In genomic region chr12:106303202-106303820, GRCh38 we compare ENCODE assay signal across 8 cellular contexts. TPM values are rescaled to one million over a fixed set of nuclear protein-coding genes. Genes with fewer than 3 reads are reported as not detected.
DNase-seq lines count a peak whose midpoint lies in the region; ATAC-seq, FAIRE-seq and TF ChIP-seq lines count a peak whose summit lies in the region.

No MANE protein-coding gene starts in this region.

- no peaks in the 10 kb centered on the region for H3K27me3 ChIP-seq in HCT116 (ENCODE audit: insufficient read depth, low read length)
- H3K27me3 ChIP-seq in HepG2 (ENCODE audit: control insufficient read depth in 1 of 2, insufficient read depth in 2 of 2, low read length in 2 of 2) = no peaks in the 10 kb centered on the region

- in situ Hi-C loops in HepG2 (cut with HindIII; ENCODE audit: extremely low pct_ligation_motif_present, low pct_unique_long_range_greater_than_20kb) = no loop called here

- H3K27ac Mint-ChIP-seq in Calu3 (ENCODE audit: unreplicated experiment) = peak overlapping the region; percentile 99
- peak overlapping the region; percentile 99 for H3K27ac Mint-ChIP-seq in dendritic cell treated with granulocyte-macrophage colony-stimulating factor and Interleukin-4, amounts not matched to agents 40 ng/mL and 50 ng/mL, for 4 days

- TF ChIP-seq RAD21 in HCT116 (IDR thresholded peaks at IDR 0.05; ENCODE audit: low read depth) (no peak), HepG2 (CRISPR knock-in tag; IDR thresholded peaks at IDR 0.05) (no peak)

- CTCF ChIA-PET in Calu3 (lab: Charles Lee) (interaction anchor here (0.7 to 1.8 kb wide), 2 partner anchors 8 to 76 kb away, joined by 3 to 5 read pairs; no protein-coding TSS in a partner anchor), HCT116 (lab: Charles Lee) (no interaction called here), HepG2 (lab: Yijun Ruan, JAX; ENCODE audit: low intra/inter-chr PET ratio, low total read pairs) (no interaction called here)

- WGBS in HepG2 (ENCODE audit: low lambda C conversion rate) = 13% methylated on average over 16 of the region's 28 CpGs

- TF ChIP-seq CTCF in Calu3 (IDR thresholded peaks at IDR 0.05; ENCODE audit: unreplicated experiment) (no peak), HCT116 (IDR thresholded peaks at IDR 0.05 in 2 of 3, conservative IDR thresholded peaks at IDR 0.05 in 1 of 3; ENCODE audit: borderline replicate concordance in 1 of 3, insufficient read depth in 1 of 3, low read depth in 2 of 3, low read length in 2 of 3) (peak in 1 of 3 experiments; percentile 22; a peak in 2 of 6 replicates), HepG2 (CRISPR knock-in tag; IDR thresholded peaks at IDR 0.05) (no peak; the same call in 1 of the 2 replicates)

- peak; percentile 49 for ATAC-seq in HCT116
- ATAC-seq in HepG2 = peak; percentile 77
- ATAC-seq in HG03457 (IDR thresholded peaks at IDR 0.05; ENCODE audit: unreplicated experiment) = no peak

- peak overlapping the region; percentile 75 to 83 for H3K4me3 ChIP-seq in HCT116 (replicated peaks in 1 of 2; ENCODE audit: low read depth in 1 of 2, low read length in 2 of 2)
- peak overlapping the region; percentile 71 to 96 (median 93) for H3K4me3 ChIP-seq in HepG2 (replicated peaks in 1 of 3; ENCODE audit: insufficient read depth in 1 of 3, low read depth in 2 of 3, low read length in 3 of 3)

- POLR2A ChIA-PET in HCT116 (lab: Charles Lee) (no interaction called here), HepG2 (lab: Yijun Ruan, JAX) (interaction anchor here (1.0 to 3.5 kb wide), 3 partner anchors 14 to 55 kb away, joined by 4 to 26 read pairs (median 5); partner anchors contain the start of gene POLR3B)

- peaks cover 64% of the 10 kb centered on the region for H3K4me1 Mint-ChIP-seq in Calu3 (ENCODE audit: low read depth, unreplicated experiment)
- peaks cover 43% of the 10 kb centered on the region for H3K4me1 Mint-ChIP-seq in dendritic cell treated with granulocyte-macrophage colony-stimulating factor and Interleukin-4, amounts not matched to agents 40 ng/mL and 50 ng/mL, for 4 days (ENCODE audit: low read depth)

- DNase-seq in Calu3 (peak; percentile 82), HCT116 (ENCODE audit: low read depth, low spot score) (no peak), NCI-H345 treated with DMSO at 0.1 percent for 48 hours (lab: John Stamatoyannopoulos, UW; ENCODE audit: unreplicated experiment) (peak; percentile 62), HepG2 (ENCODE audit: low spot score) (peak; percentile 62)
- DNase-seq in activated CD4-positive, alpha-beta T cell treated with anti-CD3 and anti-CD28 coated beads, Interleukin-2, amount 50 U/mL, for 4 hours = peak; percentile 70 to 72
- peak; percentile 59 to 65 for DNase-seq in stimulated activated CD4-positive, alpha-beta T cell treated with anti-CD3 and anti-CD28 coated beads, Interleukin-2, amount 100 ng/mL, for 48 hours

- H3K36me3 Mint-ChIP-seq in Calu3 (ENCODE audit: insufficient read depth, unreplicated experiment) = peaks cover 40% of the 10 kb centered on the region
- peaks cover 11% of the 10 kb centered on the region for H3K36me3 Mint-ChIP-seq in dendritic cell treated with granulocyte-macrophage colony-stimulating factor and Interleukin-4, amounts not matched to agents 40 ng/mL and 50 ng/mL, for 4 days (ENCODE audit: low read depth)

- H3K79me2 ChIP-seq in HCT116 (ENCODE audit: insufficient read depth, low read length) (no peaks in the 10 kb centered on the region), HepG2 (ENCODE audit: insufficient read depth, low read length) (peaks cover 2% of the 10 kb centered on the region)

- BruUV-seq in Calu3 (replicated peaks; lab: Mats Ljungman, UMichigan) (no TSS peak), HCT116 (replicated peaks; lab: Mats Ljungman, UMichigan) (no TSS peak), HepG2 (replicated peaks; lab: Mats Ljungman, UMichigan) (no TSS peak)

- H3K4me2 ChIP-seq in HCT116 (ENCODE audit: low read length) (peak overlapping the region; percentile 100), HepG2 (ENCODE audit: low read depth, low read length) (peak overlapping the region; percentile 86)

- H3K27ac ChIP-seq in HCT116 (ENCODE audit: low read depth, low read length) (peak overlapping the region; percentile 61; the same call in 1 of the 2 replicates), HepG2 (ENCODE audit: extremely low read length, insufficient read depth, low read length) (peak overlapping the region; percentile 93)

- H3K27me3 Mint-ChIP-seq in Calu3 (ENCODE audit: unreplicated experiment) = no peaks in the 10 kb centered on the region
- H3K27me3 Mint-ChIP-seq in dendritic cell treated with granulocyte-macrophage colony-stimulating factor and Interleukin-4, amounts not matched to agents 40 ng/mL and 50 ng/mL, for 4 days = no peaks in the 10 kb centered on the region

- no peaks in the 10 kb centered on the region for H3K36me3 ChIP-seq in HCT116 (ENCODE audit: control insufficient read depth in 1 of 2, insufficient read depth in 2 of 2, low read length in 2 of 2)
- no peaks in the 10 kb centered on the region for H3K36me3 ChIP-seq in HepG2 (replicated peaks in 1 of 2; ENCODE audit: control insufficient read depth in 1 of 2, insufficient read depth in 2 of 2, low read length in 2 of 2)

- H3K9me3 ChIP-seq in HCT116 (ENCODE audit: control insufficient read depth in 1 of 2, insufficient read depth in 1 of 2, low read depth in 1 of 2, low read length in 2 of 2) (no peaks in the 10 kb centered on the region), HepG2 (ENCODE audit: low read length) (no peaks in the 10 kb centered on the region)

- RAD21 ChIA-PET in HCT116 (lab: Charles Lee; ENCODE audit: low non-redundant PET in 1 of 2, low total read pairs in 2 of 2, uncharacterized antibody in 2 of 2, unreplicated experiment in 2 of 2) = no interaction called here

- H2AFZ ChIP-seq in HCT116 (ENCODE audit: low read depth, low read length, poor library complexity, severe bottlenecking) (peak overlapping the region; percentile 93), HepG2 (ENCODE audit: low read length) (no peak overlapping the region)

- no peak for TF ChIP-seq POLR2A in HCT116 (IDR thresholded peaks at IDR 0.05; ENCODE audit: borderline replicate concordance, extremely low read depth, insufficient read depth, insufficient read length)
- TF ChIP-seq POLR2A in HepG2 (IDR thresholded peaks at IDR 0.05; ENCODE audit: insufficient read depth in 1 of 2, low read depth in 2 of 2, low read length in 2 of 2) = peak in 1 of 2 experiments; percentile 49; a peak in 2 of 4 replicates

- H4K20me1 ChIP-seq in HCT116 (ENCODE audit: insufficient read depth) = no peaks in the 10 kb centered on the region
- no peaks in the 10 kb centered on the region for H4K20me1 ChIP-seq in HepG2 (ENCODE audit: insufficient read depth, low read length)

- H3K9me3 Mint-ChIP-seq in Calu3 (ENCODE audit: low read depth, unreplicated experiment) = no peaks in the 10 kb centered on the region
- H3K9me3 Mint-ChIP-seq in dendritic cell treated with granulocyte-macrophage colony-stimulating factor and Interleukin-4, amounts not matched to agents 40 ng/mL and 50 ng/mL, for 4 days = no peaks in the 10 kb centered on the region

- peaks cover 6 to 19% of the 10 kb centered on the region in 2 experiments for H3K4me1 ChIP-seq in HCT116 (ENCODE audit: control insufficient read depth in 1 of 2, insufficient read depth in 2 of 2, low read length in 2 of 2)
- H3K4me1 ChIP-seq in HepG2 (ENCODE audit: insufficient read depth, low read length) = peaks cover 74% of the 10 kb centered on the region

- TF ChIP-seq EP300 in HepG2 (IDR thresholded peaks at IDR 0.05; ENCODE audit: low read depth in 2 of 2, low read length in 2 of 2) (peak in 1 of 2 experiments; percentile 53; a peak in 3 of 4 replicates), HepG2 (CRISPR knock-in tag; IDR thresholded peaks at IDR 0.05; ENCODE audit: borderline replicate concordance) (no peak)

- H3K9ac ChIP-seq in HCT116 (ENCODE audit: low read length) = peak overlapping the region; percentile 67
- H3K9ac ChIP-seq in HepG2 (ENCODE audit: insufficient read depth, low read depth, low read length) = peak overlapping the region; percentile 94

- FAIRE-seq in HepG2 (lab: Jason Lieb, UNC) = no peak

- H3K4me3 Mint-ChIP-seq in Calu3 (ENCODE audit: low read depth, unreplicated experiment) = peak overlapping the region; percentile 85
- peak overlapping the region; percentile 95 for H3K4me3 Mint-ChIP-seq in dendritic cell treated with granulocyte-macrophage colony-stimulating factor and Interleukin-4, amounts not matched to agents 40 ng/mL and 50 ng/mL, for 4 days

- intact Hi-C loops in Calu3 (cut with micrococcal nuclease; ENCODE audit: unreplicated experiment) = loop anchor here (5.0 kb wide), 1 partner anchor 76 kb away; no protein-coding TSS in a partner anchor
- intact Hi-C loops in HCT116 (cut with micrococcal nuclease) = loop anchor here (5.0 kb wide), 1 partner anchor 56 kb away; the partner anchor contains the start of gene CKAP4
- intact Hi-C loops in dendritic cell treated with granulocyte-macrophage colony-stimulating factor and Interleukin-4, amounts not matched to agents 40 ng/mL and 50 ng/mL, for 4 days (cut with micrococcal nuclease) = loop anchor here (2.0 kb wide), 1 partner anchor 53 kb away; the partner anchor contains the start of gene POLR3B
- intact Hi-C loops in HepG2 (cut with micrococcal nuclease; ENCODE audit: unreplicated experiment) = no loop called here

- H3K9me2 ChIP-seq in HCT116 (ENCODE audit: insufficient read depth) = no peaks in the 10 kb centered on the region

RNA-seq across cellular contexts. Expression of gene TCP11L2, which starts 0.8 kb away (rescaled TPM):
- total RNA-seq in Calu3 (2022) = 30.7 and 37.7 TPM in 2 replicates
- 14.4 TPM for total RNA-seq in HCT116 (2021; ENCODE audit: unreplicated experiment)
- polyA plus RNA-seq in HCT116 (2012) = 7.5 and 7.7 TPM in 2 replicates
- total RNA-seq in HepG2 (2016; rRNA removed; fragmentation: Illumina TruSeq; extraction: Trizol) = 4.6 TPM in 2 replicates
- 1.1 and 1.3 TPM in 2 replicates for total RNA-seq in HepG2 (2016; cell fraction: cytosol; rRNA removed; fragmentation: Illumina TruSeq; extraction: Trizol; ENCODE audit: low read depth)
- total RNA-seq in HepG2 (2016; cell fraction: insoluble cytoplasmic fraction; rRNA removed; fragmentation: Illumina TruSeq; extraction: Trizol) = 3.7 and 4.3 TPM in 2 replicates
- total RNA-seq in HepG2 (2016; cell fraction: membrane; rRNA removed; fragmentation: Illumina TruSeq; extraction: Trizol) = 1.4 and 2.2 TPM in 2 replicates
- total RNA-seq in HepG2 (2016; cell fraction: nucleus; rRNA removed; fragmentation: Illumina TruSeq; extraction: Trizol) = 5.1 and 5.6 TPM in 2 replicates
- polyA plus RNA-seq in HepG2 (2011; rRNA removed) = 24.1 and 29.2 TPM in 2 replicates
- polyA plus RNA-seq in HepG2 (2011; cell fraction: cytosol; rRNA removed) = 10.5 and 16.7 TPM in 2 replicates
- polyA plus RNA-seq in HepG2 (2011; cell fraction: nucleus; rRNA removed) = 21.9 and 33.5 TPM in 2 replicates
- 16.7 and 20.6 TPM in 2 replicates for polyA plus RNA-seq in HepG2 (2012)
- 0.17 and 0.33 TPM in 2 replicates for polyA plus RNA-seq in HepG2 (2016; cell fraction: cytosol; fragmentation: Illumina TruSeq; extraction: Trizol; ENCODE audit: low read depth)
- 1.5 and 1.6 TPM in 2 replicates for polyA plus RNA-seq in HepG2 (2016; cell fraction: insoluble cytoplasmic fraction; fragmentation: Illumina TruSeq; extraction: Trizol; ENCODE audit: low read depth)
- 0.25 and 0.38 TPM in 2 replicates for polyA plus RNA-seq in HepG2 (2016; cell fraction: membrane; fragmentation: Illumina TruSeq; extraction: Trizol; ENCODE audit: low read depth)
- 4.4 and 4.8 TPM in 2 replicates for polyA plus RNA-seq in HepG2 (2016; cell fraction: nucleus; fragmentation: Illumina TruSeq; extraction: Trizol; ENCODE audit: insufficient read depth, low read depth)
- 9.5 and 54.7 TPM in 2 replicates for polyA minus RNA-seq in HepG2 (2011; rRNA and poly(A)+ RNA removed; ENCODE audit: low replicate concordance)
- 41.0 and 60.4 TPM in 2 replicates for polyA minus RNA-seq in HepG2 (2011; cell fraction: cytosol; rRNA and poly(A)+ RNA removed)
- polyA minus RNA-seq in HepG2 (2011; cell fraction: nucleus; rRNA and poly(A)+ RNA removed) = 73.6 and 109 TPM in 2 replicates

RNA-seq across cellular contexts. Expression of gene POLR3B, which starts 54.2 kb away (rescaled TPM):
- total RNA-seq in Calu3 (2022) = 13.6 and 13.9 TPM in 2 replicates
- total RNA-seq in HCT116 (2021; ENCODE audit: unreplicated experiment) = 10.7 TPM
- polyA plus RNA-seq in HCT116 (2012) = 3.5 and 5.4 TPM in 2 replicates
- total RNA-seq in HepG2 (2016; rRNA removed; fragmentation: Illumina TruSeq; extraction: Trizol) = 13.1 and 22.9 TPM in 2 replicates
- 1.1 and 1.4 TPM in 2 replicates for total RNA-seq in HepG2 (2016; cell fraction: cytosol; rRNA removed; fragmentation: Illumina TruSeq; extraction: Trizol; ENCODE audit: low read depth)
- total RNA-seq in HepG2 (2016; cell fraction: insoluble cytoplasmic fraction; rRNA removed; fragmentation: Illumina TruSeq; extraction: Trizol) = 13.2 and 22.1 TPM in 2 replicates
- 3.1 and 3.8 TPM in 2 replicates for total RNA-seq in HepG2 (2016; cell fraction: membrane; rRNA removed; fragmentation: Illumina TruSeq; extraction: Trizol)
- total RNA-seq in HepG2 (2016; cell fraction: nucleus; rRNA removed; fragmentation: Illumina TruSeq; extraction: Trizol) = 13.2 and 13.8 TPM in 2 replicates
- polyA plus RNA-seq in HepG2 (2011; rRNA removed) = 4.0 and 4.8 TPM in 2 replicates
- 2.9 and 4.1 TPM in 2 replicates for polyA plus RNA-seq in HepG2 (2011; cell fraction: cytosol; rRNA removed)
- 2.0 and 2.7 TPM in 2 replicates for polyA plus RNA-seq in HepG2 (2011; cell fraction: nucleus; rRNA removed)
- 5.3 and 7.7 TPM in 2 replicates for polyA plus RNA-seq in HepG2 (2012)
- polyA plus RNA-seq in HepG2 (2016; cell fraction: cytosol; fragmentation: Illumina TruSeq; extraction: Trizol; ENCODE audit: low read depth) = 0.49 and 0.57 TPM in 2 replicates
- polyA plus RNA-seq in HepG2 (2016; cell fraction: insoluble cytoplasmic fraction; fragmentation: Illumina TruSeq; extraction: Trizol; ENCODE audit: low read depth) = 14.8 and 15.7 TPM in 2 replicates
- 1.3 and 1.4 TPM in 2 replicates for polyA plus RNA-seq in HepG2 (2016; cell fraction: membrane; fragmentation: Illumina TruSeq; extraction: Trizol; ENCODE audit: low read depth)
- 6.5 and 7.8 TPM in 2 replicates for polyA plus RNA-seq in HepG2 (2016; cell fraction: nucleus; fragmentation: Illumina TruSeq; extraction: Trizol; ENCODE audit: insufficient read depth, low read depth)
- polyA minus RNA-seq in HepG2 (2011; rRNA and poly(A)+ RNA removed; ENCODE audit: low replicate concordance) = 5.8 and 15.3 TPM in 2 replicates
- 6.1 and 6.5 TPM in 2 replicates for polyA minus RNA-seq in HepG2 (2011; cell fraction: cytosol; rRNA and poly(A)+ RNA removed)
- 19.1 and 22.5 TPM in 2 replicates for polyA minus RNA-seq in HepG2 (2011; cell fraction: nucleus; rRNA and poly(A)+ RNA removed)

RNA-seq across cellular contexts. Expression of gene CKAP4, which starts 55.5 kb away (rescaled TPM):
- total RNA-seq in Calu3 (2022) (91.9 and 108 TPM in 2 replicates), HCT116 (2021; ENCODE audit: unreplicated experiment) (45.9 TPM), HepG2 (2016; rRNA removed; fragmentation: Illumina TruSeq; extraction: Trizol) (37.3 and 70.2 TPM in 2 replicates)
- 32.4 and 35.4 TPM in 2 replicates for polyA plus RNA-seq in HCT116 (2012)
- 3.7 and 3.9 TPM in 2 replicates for total RNA-seq in HepG2 (2016; cell fraction: cytosol; rRNA removed; fragmentation: Illumina TruSeq; extraction: Trizol; ENCODE audit: low read depth)
- 34.6 and 68.5 TPM in 2 replicates for total RNA-seq in HepG2 (2016; cell fraction: insoluble cytoplasmic fraction; rRNA removed; fragmentation: Illumina TruSeq; extraction: Trizol)
- total RNA-seq in HepG2 (2016; cell fraction: membrane; rRNA removed; fragmentation: Illumina TruSeq; extraction: Trizol) = 14.7 and 15.5 TPM in 2 replicates
- 67.9 and 80.5 TPM in 2 replicates for total RNA-seq in HepG2 (2016; cell fraction: nucleus; rRNA removed; fragmentation: Illumina TruSeq; extraction: Trizol)
- 39.2 and 45.4 TPM in 2 replicates for polyA plus RNA-seq in HepG2 (2011; rRNA removed)
- polyA plus RNA-seq in HepG2 (2011; cell fraction: cytosol; rRNA removed) = 30.8 and 37.4 TPM in 2 replicates
- polyA plus RNA-seq in HepG2 (2011; cell fraction: nucleus; rRNA removed) = 17.5 and 20.0 TPM in 2 replicates
- polyA plus RNA-seq in HepG2 (2012) = 76.8 and 81.5 TPM in 2 replicates
- 4.9 and 5.3 TPM in 2 replicates for polyA plus RNA-seq in HepG2 (2016; cell fraction: cytosol; fragmentation: Illumina TruSeq; extraction: Trizol; ENCODE audit: low read depth)
- polyA plus RNA-seq in HepG2 (2016; cell fraction: insoluble cytoplasmic fraction; fragmentation: Illumina TruSeq; extraction: Trizol; ENCODE audit: low read depth) = 44.7 and 53.0 TPM in 2 replicates
- 13.7 and 14.8 TPM in 2 replicates for polyA plus RNA-seq in HepG2 (2016; cell fraction: membrane; fragmentation: Illumina TruSeq; extraction: Trizol; ENCODE audit: low read depth)
- polyA plus RNA-seq in HepG2 (2016; cell fraction: nucleus; fragmentation: Illumina TruSeq; extraction: Trizol; ENCODE audit: insufficient read depth, low read depth) = 125 and 131 TPM in 2 replicates
- 17.1 and 29.8 TPM in 2 replicates for polyA minus RNA-seq in HepG2 (2011; rRNA and poly(A)+ RNA removed; ENCODE audit: low replicate concordance)
- 29.4 and 33.1 TPM in 2 replicates for polyA minus RNA-seq in HepG2 (2011; cell fraction: cytosol; rRNA and poly(A)+ RNA removed)
- polyA minus RNA-seq in HepG2 (2011; cell fraction: nucleus; rRNA and poly(A)+ RNA removed) = 11.7 and 15.9 TPM in 2 replicates
